ENCODE assay signal across 2 cellular contexts in the genomic region with DNA sequence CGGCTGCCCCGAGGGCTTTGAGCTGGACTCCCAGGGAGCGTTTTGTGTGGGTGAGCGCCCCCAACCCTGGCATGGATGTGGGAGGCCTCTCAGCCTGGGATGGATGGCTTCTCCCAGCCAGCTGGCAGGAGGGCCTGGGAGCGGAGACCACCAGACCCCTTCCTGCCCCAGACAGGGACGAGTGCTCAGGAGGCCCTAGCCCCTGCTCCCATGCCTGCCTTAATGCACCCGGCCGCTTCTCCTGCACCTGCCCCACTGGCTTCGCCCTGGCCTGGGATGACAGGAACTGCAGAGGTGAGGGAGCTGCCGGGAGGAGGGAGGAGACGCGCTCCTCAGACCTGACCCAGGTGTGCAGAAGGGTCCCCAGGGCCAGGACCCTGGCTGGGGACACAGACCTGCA.
TF ChIP-seq lines count a peak whose summit lies in the region.

No MANE protein-coding gene starts in this region.

TF ChIP-seq in IMR-90, 13 proteins besides CTCF, POLR2A, EP300 and RAD21:
- no peak for TF ChIP-seq MAFK (IDR thresholded peaks at IDR 0.05; ENCODE audit: low read depth, low read length)
TF ChIP-seq in IMR-90: peak in this region for 0.

TF ChIP-seq in H1, 55 proteins besides CTCF, POLR2A, EP300 and RAD21:
- TF ChIP-seq SP1 (IDR thresholded peaks at IDR 0.05; ENCODE audit: low read depth, low read length), result no peak
- no peak for TF ChIP-seq TAF7 (optimal IDR thresholded peaks at IDR 0.05; ENCODE audit: borderline replicate concordance, low read depth, low read length)
- no peak for TF ChIP-seq SUZ12 (IDR thresholded peaks at IDR 0.05; ENCODE audit: low read length)
- no peak for TF ChIP-seq CREB1 (IDR thresholded peaks at IDR 0.05)
- TF ChIP-seq POU5F1 (IDR thresholded peaks at IDR 0.05; ENCODE audit: low read depth, low read length), result no peak
